Comparison of ENCODE assay signal across 38 cellular contexts in the genomic region with DNA sequence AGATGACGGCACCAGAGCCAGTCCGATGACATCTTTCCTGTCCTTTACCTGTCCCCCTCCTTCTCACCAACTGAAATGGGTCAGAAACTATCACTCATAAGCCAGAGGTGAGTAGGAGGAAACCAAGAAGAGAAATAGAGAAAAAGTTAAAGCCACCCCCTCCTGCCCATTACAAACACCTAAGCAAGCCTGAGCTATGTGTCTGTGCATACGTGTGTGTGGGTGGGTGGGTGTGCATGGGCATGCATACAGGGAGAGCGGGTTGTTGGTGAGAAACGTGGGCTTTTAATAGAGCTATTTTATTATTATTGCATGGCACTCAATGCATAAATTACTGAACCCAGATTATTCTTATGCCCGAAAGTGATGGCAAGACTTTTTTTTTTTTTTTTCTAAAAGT. TPM values are rescaled to one million over a fixed set of nuclear protein-coding genes. Genes with fewer than 3 reads are reported as not detected.
"Had no signal": no experiment of that assay in that cellular context is flagged by ENCODE, and none has a peak within 500 bp of the region (broad histone marks: within the 10 kb centered on the region; RNA-seq: fewer than 3 reads in every experiment).

No MANE protein-coding gene starts in this region.

- H3K4me2 ChIP-seq: KMS-11 had no signal

- H3K36me3 ChIP-seq: MG63 had no signal

- H3K27ac ChIP-seq: KMS-11 had no signal

- H3K9ac ChIP-seq: KMS-11 had no signal

- DNase-seq: Karpas-422, Kasumi-1, MG63, MM.1S, MV-4-11, NCI-H1048, NCI-H1092, NCI-H1092 treated with DMSO at 0.1 percent for 48 hours, NCI-H1105, NCI-H1105 treated with DMSO at 0.1 percent for 48 hours, NCI-H1417, NCI-H1417 treated with DMSO at 0.1 percent for 48 hours, NCI-H1436, NCI-H1436 treated with DMSO at 0.1 percent for 48 hours, NCI-H146, NCI-H1694, NCI-H1694 treated with DMSO at 0.1 percent for 48 hours, NCI-H187, NCI-H187 treated with DMSO at 0.1 percent for 48 hours, NCI-H1930, NCI-H2029, NCI-H2029 treated with DMSO at 0.1 percent for 48 hours, NCI-H2081, NCI-H2081 treated with DMSO at 0.1 percent for 48 hours, NCI-H2107, NCI-H2171, NCI-H2171 treated with DMSO at 0.1 percent for 48 hours, NCI-H2227 treated with DMSO at 0.1 percent for 48 hours, NCI-H226, NCI-H345, NCI-H446, NCI-H446 treated with DMSO at 0.1 percent for 48 hours, NCI-H510A had no signal

- H3K9me3 ChIP-seq: MG63 had no signal

- H3K4me3 ChIP-seq: MG63 had no signal

RNA-seq across cellular contexts. Expression of gene PATE4, which starts 2.6 kb away (rescaled TPM):
- total RNA-seq: LHCN-M2, M059J, MCF 10A, NCI-H460 had no signal

RNA-seq across cellular contexts. Expression of gene PATE3, which starts 47.8 kb away (rescaled TPM):
- total RNA-seq: LHCN-M2, M059J, MCF 10A, NCI-H460 had no signal

RNA-seq across cellular contexts. Expression of gene PATE2, which starts 57.1 kb away (rescaled TPM):
- total RNA-seq: LHCN-M2, M059J, MCF 10A, NCI-H460 had no signal
